Comparison of ENCODE assay signal across 9 cellular contexts in the genomic region with DNA sequence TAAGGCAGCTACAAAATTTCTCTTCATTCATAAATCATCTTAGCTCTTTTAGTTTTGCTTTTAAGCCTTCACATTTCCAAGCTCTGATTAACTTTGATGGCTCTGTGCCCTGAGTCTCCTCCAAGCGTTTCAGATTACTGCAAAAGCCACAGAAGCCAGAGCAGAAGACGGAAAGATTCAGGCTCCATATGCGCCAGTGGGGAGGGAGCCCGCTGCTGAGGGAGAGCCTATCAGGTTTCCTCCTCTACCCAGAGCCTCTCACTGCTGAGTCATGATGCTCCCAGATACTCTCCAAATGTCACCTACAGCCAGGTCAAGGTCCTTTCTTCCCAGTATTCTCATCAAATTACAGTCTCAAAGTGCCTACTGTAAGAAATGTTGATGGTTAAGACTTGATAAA.
A peak's percentile ranks its signal among the peaks of the same experiment; 100 is the strongest.
DNase-seq lines count a peak whose midpoint lies in the region; ATAC-seq, FAIRE-seq and TF ChIP-seq lines count a peak whose summit lies in the region.
"Had no signal": no experiment of that assay in that cellular context is flagged by ENCODE, and none has a peak within 500 bp of the region (broad histone marks: within the 10 kb centered on the region; RNA-seq: fewer than 3 reads in every experiment).

No MANE protein-coding gene starts in this region.

- H3K27ac ChIP-seq in SK-N-SH (ENCODE audit: low read depth in 2 of 2, low read length in 1 of 2) (no peak overlapping the region), left ventricle myocardium inferior (replicated peaks) (no peak overlapping the region), tibial artery (no peak overlapping the region)
- H3K27ac ChIP-seq: 22Rv1 had no signal

- no peak for TF ChIP-seq POLR2A in GM12892 (IDR thresholded peaks at IDR 0.05; ENCODE audit: low read depth, low read length)

- no peak for ATAC-seq in HG02870 (IDR thresholded peaks at IDR 0.05; ENCODE audit: unreplicated experiment)

- no peaks in the 10 kb centered on the region for H3F3A ChIP-seq in SK-N-SH (replicated peaks; ENCODE audit: insufficient read depth)

- no peaks in the 10 kb centered on the region for H3K79me2 ChIP-seq in SK-N-SH (ENCODE audit: insufficient read depth)

- H3K4me3 ChIP-seq in SK-N-SH (ENCODE audit: low read depth in 2 of 2, low read length in 1 of 2) (no peak overlapping the region), left ventricle myocardium inferior (no peak overlapping the region), tibial artery (no peak overlapping the region)

- H3K9me3 ChIP-seq in SK-N-SH (no peaks in the 10 kb centered on the region), left ventricle myocardium inferior (replicated peaks) (peaks cover 22% of the 10 kb centered on the region), tibial artery (peaks cover 0 to 7% (median 5%) of the 10 kb centered on the region in 3 donors)

- H3K4me1 ChIP-seq in SK-N-SH (ENCODE audit: control insufficient read depth in 1 of 2, insufficient read depth in 2 of 2, low read depth in 1 of 2, low read length in 1 of 2) (peaks cover 0 to 7% of the 10 kb centered on the region in 2 experiments; a peak in 3 of 4 replicates), left ventricle myocardium inferior (peaks cover 9% of the 10 kb centered on the region), tibial artery (peaks cover 0 to 3% (median 0%) of the 10 kb centered on the region in 4 donors)

- CTCF ChIA-PET in SK-N-SH (lab: Yijun Ruan, JAX), result no interaction called here

- FAIRE-seq in GM12892 (lab: Jason Lieb, UNC), result no peak

- POLR2A ChIA-PET in SK-N-SH (lab: Yijun Ruan, JAX), result no interaction called here

- no peaks in the 10 kb centered on the region for H3K9me2 ChIP-seq in SK-N-SH

- no peak overlapping the region for H2AFZ ChIP-seq in SK-N-SH (ENCODE audit: low read depth)

- H3K27me3 ChIP-seq in SK-N-SH (ENCODE audit: insufficient read depth) (no peaks in the 10 kb centered on the region), left ventricle myocardium inferior (ENCODE audit: low read depth) (no peaks in the 10 kb centered on the region), tibial artery (no peaks in the 10 kb centered on the region)

- 20% methylated on average over 4 of the region's 4 CpGs for WGBS in SK-N-SH (ENCODE audit: low lambda C conversion rate)

- H4K20me1 ChIP-seq in SK-N-SH (ENCODE audit: insufficient read depth), result no peaks in the 10 kb centered on the region

- H3K36me3 ChIP-seq in SK-N-SH (replicated peaks in 1 of 2; ENCODE audit: control insufficient read depth in 1 of 2, insufficient read depth in 2 of 2, low read length in 1 of 2) (no peaks in the 10 kb centered on the region), left ventricle myocardium inferior (no peaks in the 10 kb centered on the region), tibial artery (no peaks in the 10 kb centered on the region)

- DNase-seq in NCI-H1417 (lab: John Stamatoyannopoulos, UW) (peak; percentile 8 to 84 (median 48)), NCI-H1417 treated with DMSO at 0.1 percent for 48 hours (lab: John Stamatoyannopoulos, UW) (no peak), SK-N-SH (no peak), left ventricle myocardium inferior (peak; percentile 43), tibial artery (peak; percentile 62 to 70), GF-D8 (lab: John Stamatoyannopoulos, UW) (no peak), GM12892 (ENCODE audit: insufficient read length) (no peak)

- no peak for TF ChIP-seq CTCF in SK-N-SH (IDR thresholded peaks at IDR 0.05)
- no peak for TF ChIP-seq CTCF in left ventricle myocardium inferior (IDR thresholded peaks at IDR 0.05; ENCODE audit: borderline replicate concordance)
- no peak for TF ChIP-seq CTCF in tibial artery (IDR thresholded peaks at IDR 0.05)

- TF ChIP-seq RAD21 in SK-N-SH (IDR thresholded peaks at IDR 0.05; ENCODE audit: low read length), result no peak

- no peak overlapping the region for H3K9ac ChIP-seq in SK-N-SH

- peak in 1 of 2 experiments; percentile 8; a peak in 1 of 4 replicates for TF ChIP-seq EP300 in SK-N-SH (IDR thresholded peaks at IDR 0.05; ENCODE audit: borderline replicate concordance in 1 of 2, low read depth in 1 of 2, low read length in 1 of 2)

- no peak overlapping the region for H3K4me2 ChIP-seq in SK-N-SH

- intact Hi-C loops in left ventricle myocardium inferior (cut with micrococcal nuclease), result no loop called here
- intact Hi-C loops in tibial artery (cut with DNase I; ENCODE audit: low total_unique reads), result no loop called here

TF ChIP-seq in SK-N-SH, 30 proteins besides CTCF, POLR2A, EP300 and RAD21:
- TF ChIP-seq NFIC (IDR thresholded peaks at IDR 0.05; ENCODE audit: borderline replicate concordance) (peak; percentile 60), SMC3 (IDR thresholded peaks at IDR 0.05; ENCODE audit: low read depth, low read length) (no peak), ELF1 (IDR thresholded peaks at IDR 0.05) (no peak), FOSL2 (IDR thresholded peaks at IDR 0.05; ENCODE audit: borderline replicate concordance, low read depth) (0 out of 2 replicates have a peak, but pooled peaks have one; percentile 26), JUND (IDR thresholded peaks at IDR 0.05) (0 out of 2 replicates have a peak, but pooled peaks have one; percentile 28), TCF12 (IDR thresholded peaks at IDR 0.05) (peak; percentile 31; the same call in 1 of the 2 replicates)
- TF ChIP-seq, protein P1, sequence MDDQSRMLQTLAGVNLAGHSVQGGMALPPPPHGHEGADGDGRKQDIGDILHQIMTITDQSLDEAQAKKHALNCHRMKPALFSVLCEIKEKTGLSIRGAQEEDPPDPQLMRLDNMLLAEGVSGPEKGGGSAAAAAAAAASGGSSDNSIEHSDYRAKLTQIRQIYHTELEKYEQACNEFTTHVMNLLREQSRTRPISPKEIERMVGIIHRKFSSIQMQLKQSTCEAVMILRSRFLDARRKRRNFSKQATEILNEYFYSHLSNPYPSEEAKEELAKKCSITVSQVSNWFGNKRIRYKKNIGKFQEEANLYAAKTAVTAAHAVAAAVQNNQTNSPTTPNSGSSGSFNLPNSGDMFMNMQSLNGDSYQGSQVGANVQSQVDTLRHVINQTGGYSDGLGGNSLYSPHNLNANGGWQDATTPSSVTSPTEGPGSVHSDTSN (IDR thresholded peaks at IDR 0.05), result peak; percentile 73

Comparison
In these comparisons a context has a peak if more than half of its experiments do, and no peak if none do; other contexts are left out.
1. DNase-seq: peak in NCI-H1417 (3 of 3), left ventricle myocardium inferior (single experiment) and tibial artery (2 of 2); none in NCI-H1417 treated with DMSO at 0.1 percent for 48 hours (single experiment), SK-N-SH (single experiment), GF-D8 (single experiment) and GM12892 (single experiment).